8 cellular contexts compared by ENCODE assay signal in the genomic region with DNA sequence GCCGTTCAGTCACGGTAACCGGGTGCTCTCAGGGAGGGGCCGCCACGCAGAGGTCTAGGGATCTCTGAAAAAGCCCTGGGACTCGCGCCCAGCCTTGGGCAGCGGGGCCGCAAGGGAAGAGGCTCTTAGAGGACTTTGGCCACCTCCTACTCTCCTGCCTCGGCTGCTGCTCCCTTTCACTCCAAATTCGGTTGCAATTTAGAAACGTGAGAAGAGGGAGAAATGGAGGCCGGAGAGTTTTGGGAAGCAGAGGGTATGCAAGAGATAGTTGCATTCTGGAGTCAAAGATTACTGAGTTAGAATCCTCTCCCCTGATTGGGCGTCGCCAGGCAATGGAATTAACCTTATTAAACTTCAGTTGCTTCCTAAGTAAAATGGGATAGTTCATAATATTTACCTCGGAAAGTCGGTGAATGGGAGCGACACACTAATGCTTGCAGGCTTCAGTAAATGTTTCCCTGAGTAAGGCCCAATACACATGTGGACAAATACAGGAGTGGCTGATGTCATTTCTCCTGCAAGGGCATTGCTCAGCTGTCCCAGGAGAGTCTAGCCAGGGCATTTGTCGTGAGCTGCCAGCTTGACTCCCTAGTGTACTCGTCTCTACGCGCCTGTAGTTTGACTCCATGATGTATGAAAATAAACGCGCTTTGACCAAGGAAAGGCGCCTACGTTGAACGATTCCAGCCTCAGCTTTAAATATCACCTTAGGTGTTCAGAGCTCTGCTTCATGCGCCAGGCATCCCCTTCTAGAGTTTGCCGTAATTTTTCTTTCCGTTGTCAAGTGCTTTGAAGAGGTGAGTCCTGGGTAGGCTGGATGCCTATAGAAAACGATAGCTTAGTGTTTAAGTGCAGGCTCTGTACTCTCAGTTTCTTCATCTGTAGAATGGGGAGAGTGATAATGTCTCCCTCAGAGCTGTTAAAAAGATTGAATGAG. TPM values are rescaled to one million over a fixed set of nuclear protein-coding genes. Genes with fewer than 3 reads are reported as not detected.
A peak's percentile ranks its signal among the peaks of the same experiment; 100 is the strongest.
DNase-seq lines count a peak whose midpoint lies in the region; ATAC-seq, FAIRE-seq and TF ChIP-seq lines count a peak whose summit lies in the region.

No MANE protein-coding gene starts in this region.

- H3K27ac ChIP-seq in caudate nucleus (ENCODE audit: low read depth, low read length) (peak overlapping the region; percentile 37), layer of hippocampus (ENCODE audit: low read depth, low read length) (peak overlapping the region; percentile 49), stomach (peak overlapping the region; percentile 67 to 90 (median 85))

- H3K36me3 ChIP-seq in stomach = peaks cover 26 to 44% (median 41%) of the 10 kb centered on the region in 4 donors

- TF ChIP-seq CTCF in stomach (IDR thresholded peaks at IDR 0.05) = no peak

- peak overlapping the region; percentile 72 to 98 (median 86) for H3K4me3 ChIP-seq in stomach

- FAIRE-seq in RCC 7860 (lab: Jason Lieb, UNC) = no peak

- 3 to 6% (median 4%) methylated on average over 29 to 31 of the region's 31 CpGs for WGBS in stomach, 5 donors

- intact Hi-C loops in stomach (cut with DNase I; ENCODE audit: low total_unique reads) = no loop called here

- no peaks in the 10 kb centered on the region for H3K27me3 ChIP-seq in layer of hippocampus (ENCODE audit: control insufficient read depth, insufficient read depth, low read length)
- no peaks in the 10 kb centered on the region for H3K27me3 ChIP-seq in stomach

- peak; percentile 40 for DNase-seq in EL
- DNase-seq in RCC 7860 (ENCODE audit: low spot score) = peak; percentile 42
- DNase-seq in caudate nucleus (lab: John Stamatoyannopoulos, UW) = peak in 7 of 61 donors; percentile 30 to 77 (median 68)
- DNase-seq in stomach = no peak
- DNase-seq in NCI-H1694 (lab: John Stamatoyannopoulos, UW) = no peak

- ATAC-seq in GM19397 (IDR thresholded peaks at IDR 0.05; ENCODE audit: unreplicated experiment) (peak; percentile 36), HG03378 (IDR thresholded peaks at IDR 0.05; ENCODE audit: unreplicated experiment) (peak; percentile 26)

- H3K4me1 ChIP-seq in stomach = peaks cover 29 to 50% (median 40%) of the 10 kb centered on the region in 4 donors

- no peaks in the 10 kb centered on the region for H3K9me3 ChIP-seq in stomach

- TF ChIP-seq POLR2A in stomach (IDR thresholded peaks at IDR 0.05) = no peak

- TF ChIP-seq EP300 in stomach (IDR thresholded peaks at IDR 0.05) = no peak

RNA-seq across cellular contexts. Expression of gene OGFOD1, which starts 0.7 kb away (rescaled TPM):
- total RNA-seq in stomach = 100 to 1,000 TPM in 1 of 5 donors, 10 to 100 TPM in 4; 16.3 to 167 (median 38.0) TPM
- polyA plus RNA-seq in stomach = 1 to 10 TPM; 8.4 to 8.7 (median 8.6) TPM

RNA-seq across cellular contexts. Expression of gene NUDT21, which starts 0.9 kb away (rescaled TPM):
- 100 to 1,000 TPM in 2 of 5 donors, 10 to 100 TPM in 2, 1 to 10 TPM in 1; 6.4 to 174 (median 30.4) TPM for total RNA-seq in stomach
- polyA plus RNA-seq in stomach = 10 to 100 TPM; 19.4 to 28.6 (median 26.0) TPM

RNA-seq across cellular contexts. Expression of gene AMFR, which starts 26.7 kb away (rescaled TPM):
- total RNA-seq in stomach = 100 to 1,000 TPM in 3 of 5 donors, 10 to 100 TPM in 2; 43.7 to 254 (median 102) TPM
- 10 to 100 TPM; 16.8 to 30.9 (median 17.4) TPM for polyA plus RNA-seq in stomach

Comparison
In these comparisons a context has a peak if more than half of its experiments do, and no peak if none do; other contexts are left out.
1. DNase-seq: peak in EL (single experiment) and RCC 7860 (single experiment); none in stomach (single experiment) and NCI-H1694 (single experiment).
2. Peak in every context shown above with its lines, with median percentiles within 50 percentile points of each other: H3K27ac ChIP-seq.